In genomic region chr18:53147472-53147871, GRCh38 we compare ENCODE assay signal across 23 cellular contexts.
"Had no signal": no experiment of that assay in that cellular context is flagged by ENCODE, and none has a peak within 500 bp of the region (broad histone marks: within the 10 kb centered on the region; RNA-seq: fewer than 3 reads in every experiment).

No MANE protein-coding gene starts in this region.

- H3K4me3 ChIP-seq: coronary artery, dorsolateral prefrontal cortex, esophagus squamous epithelium, gastrocnemius medialis, heart right ventricle, left lung, lower lobe of right lung, mucosa of descending colon had no signal

- DNase-seq: dermis blood vessel endothelial cell; dorsolateral prefrontal cortex; effector CD4-positive, alpha-beta T cell; effector memory CD4-positive, alpha-beta T cell; erythroblast; esophagus squamous epithelium; foreskin fibroblast; foreskin melanocyte; gastrocnemius medialis; head of caudate nucleus; heart right ventricle; hippocampal formation; left cardiac atrium; left lung; left ventricle myocardium superior; lower lobe of right lung; mesenchymal stem cell; mucosa of descending colon; naive B cell; naive thymus-derived CD8-positive, alpha-beta T cell had no signal

- H3K36me3 ChIP-seq: esophagus squamous epithelium, gastrocnemius medialis, heart right ventricle, left lung, lower lobe of right lung had no signal

- ATAC-seq: esophagus mucosa; gastrocnemius medialis; heart right ventricle; left cardiac atrium; left lung; left ventricle myocardium superior; lower lobe of right lung; mucosa of descending colon; naive thymus-derived CD8-positive, alpha-beta T cell had no signal

- H3K27ac ChIP-seq: coronary artery, dorsolateral prefrontal cortex, epithelial cell of prostate, esophagus squamous epithelium, gastrocnemius medialis, heart right ventricle, left lung, lower lobe of right lung had no signal

- H3K9me3 ChIP-seq: esophagus squamous epithelium, gastrocnemius medialis, heart right ventricle, left lung, lower lobe of right lung, mucosa of descending colon had no signal

- H3K27me3 ChIP-seq: dorsolateral prefrontal cortex, esophagus squamous epithelium, gastrocnemius medialis, heart right ventricle, left lung had no signal
